Comparison of ENCODE assay signal across 20 cellular contexts in genomic region chr7:24975647-24976260, GRCh38. TPM values are rescaled to one million over a fixed set of nuclear protein-coding genes. Genes with fewer than 3 reads are reported as not detected.
A peak's percentile ranks its signal among the peaks of the same experiment; 100 is the strongest.
DNase-seq lines count a peak whose midpoint lies in the region; ATAC-seq, FAIRE-seq and TF ChIP-seq lines count a peak whose summit lies in the region.
"Had no signal": no experiment of that assay in that cellular context is flagged by ENCODE, and none has a peak within 500 bp of the region (broad histone marks: within the 10 kb centered on the region; RNA-seq: fewer than 3 reads in every experiment).

No MANE protein-coding gene starts in this region.

- H3K27me3 ChIP-seq in DND-41 (ENCODE audit: insufficient read depth, low read length, poor library complexity) (no peaks in the 10 kb centered on the region), KMS-11 (ENCODE audit: insufficient read depth, low read depth) (no peaks in the 10 kb centered on the region), astrocyte (ENCODE audit: insufficient read depth, low read length) (no peaks in the 10 kb centered on the region), mesendoderm (ENCODE audit: insufficient read depth, low read length, poor library complexity) (peaks cover under 1% of the 10 kb centered on the region), dorsolateral prefrontal cortex (no peaks in the 10 kb centered on the region), esophagus squamous epithelium (no peaks in the 10 kb centered on the region)
- H3K27me3 ChIP-seq: BE2C had no signal

- H3K4me3 ChIP-seq in DND-41 (ENCODE audit: low read depth in 1 of 2, low read length in 2 of 2) (no peak overlapping the region), KMS-11 (IDR thresholded peaks at IDR 0.05; ENCODE audit: insufficient read depth, low read depth, low read length) (no peak overlapping the region), astrocyte (ENCODE audit: insufficient read depth, low read depth, low read length) (no peak overlapping the region), mesendoderm (ENCODE audit: low read length) (no peak overlapping the region), dorsolateral prefrontal cortex (peak overlapping the region in 5 of 59 donors; percentile 9 to 27 (median 11)), esophagus squamous epithelium (no peak overlapping the region)

- FAIRE-seq in astrocyte (lab: Jason Lieb, UNC) = peak; percentile 9

- intact Hi-C loops in dorsolateral prefrontal cortex (cut with DNase I) = loop anchor here (5.0 kb wide), 2 partner anchors 48 to 218 kb away; partner anchors contain the start of gene GSDME (in 1 of the 2)
- intact Hi-C loops in esophagus squamous epithelium (cut with DNase I) = loop anchor here (5.0 kb wide), 1 partner anchor 148 kb away; no protein-coding TSS in a partner anchor

- H3K4me2 ChIP-seq in DND-41 (ENCODE audit: insufficient read depth, low read length) = 0 out of 2 replicates have a peak overlapping the region, but pooled peaks have one; percentile 17
- H3K4me2 ChIP-seq in KMS-11 = peak overlapping the region; percentile 38
- H3K4me2 ChIP-seq in astrocyte (ENCODE audit: low read length) = peak overlapping the region; percentile 55
- H3K4me2 ChIP-seq in mesendoderm (ENCODE audit: low read length) = no peak overlapping the region

- H3K18ac ChIP-seq in mesendoderm (ENCODE audit: low read length) = no peak overlapping the region

- peaks cover 8% of the 10 kb centered on the region for H3K79me1 ChIP-seq in mesendoderm (ENCODE audit: low read length)

- H3K27ac Mint-ChIP-seq in astrocyte (ENCODE audit: unreplicated experiment) = peak overlapping the region; percentile 59
- H3K27ac Mint-ChIP-seq in activated T-cell treated with anti-CD3 and anti-CD28 coated beads, Interleukin-2, amount 50 U/mL, for 72 hours = no peak overlapping the region
- H3K27ac Mint-ChIP-seq: activated CD8-positive, alpha-beta memory T cell treated with anti-CD3 and anti-CD28 coated beads, Interleukin-2, amount 10 ng/mL, durations not matched to agents 7 days and 5 days; effector memory CD8-positive, alpha-beta T cell; mesothelial cell of epicardium had no signal

- ATAC-seq in DND-41 (ENCODE audit: insufficient read depth, low read depth) (no peak), GM21390 (IDR thresholded peaks at IDR 0.05; ENCODE audit: unreplicated experiment) (no peak)
- no peak for ATAC-seq in activated T-cell treated with anti-CD3 and anti-CD28 coated beads, Interleukin-2, amount 50 U/mL, for 72 hours (replicated peaks in 1 of 2)
- ATAC-seq: activated CD8-positive, alpha-beta memory T cell treated with anti-CD3 and anti-CD28 coated beads, Interleukin-2, amount 10 ng/mL, durations not matched to agents 7 days and 5 days; effector memory CD8-positive, alpha-beta T cell had no signal

- H3K9me3 ChIP-seq in DND-41 (ENCODE audit: insufficient read depth, low read length, severe bottlenecking) (no peaks in the 10 kb centered on the region), astrocyte (ENCODE audit: insufficient read depth, low read depth, low read length) (no peaks in the 10 kb centered on the region), esophagus squamous epithelium (no peaks in the 10 kb centered on the region)
- H3K9me3 ChIP-seq: BE2C had no signal

- TF ChIP-seq POLR2A in esophagus squamous epithelium (IDR thresholded peaks at IDR 0.05) = no peak

- TF ChIP-seq CTCF in DND-41 (IDR thresholded peaks at IDR 0.05; ENCODE audit: borderline replicate concordance, extremely low read depth, low read length, poor library complexity, severe bottlenecking) = no peak
- no peak for TF ChIP-seq CTCF in KMS-11 (conservative IDR thresholded peaks at IDR 0.05; ENCODE audit: low read depth, low read length)
- TF ChIP-seq CTCF in astrocyte (IDR thresholded peaks at IDR 0.05; ENCODE audit: insufficient read depth, low read depth, low read length) = no peak
- TF ChIP-seq CTCF in dorsolateral prefrontal cortex (IDR thresholded peaks at IDR 0.05 in 54 of 56, conservative IDR thresholded peaks at IDR 0.05 in 2 of 56; ENCODE audit: low read depth in 1 of 56, partially characterized antibody in 56 of 56) = no peak
- TF ChIP-seq CTCF in esophagus squamous epithelium (IDR thresholded peaks at IDR 0.05) = no peak

- no peak for DNase-seq in DND-41
- no peak for DNase-seq in astrocyte (ENCODE audit: low read depth)
- no peak for DNase-seq in mesendoderm
- DNase-seq in activated T-cell treated with anti-CD3 and anti-CD28 coated beads, Interleukin-2, amount 50 U/mL, for 72 hours = no peak
- DNase-seq in dorsolateral prefrontal cortex = no peak
- no peak for DNase-seq in esophagus squamous epithelium (lab: John Stamatoyannopoulos, UW)
- DNase-seq: activated CD8-positive, alpha-beta memory T cell treated with anti-CD3 and anti-CD28 coated beads, Interleukin-2, amount 10 ng/mL, durations not matched to agents 7 days and 5 days; activated gamma-delta T cell; amygdala; BE2C; effector memory CD8-positive, alpha-beta T cell; kidney glomerular epithelial cell; NCI-H1048; NCI-H2081 treated with DMSO at 0.1 percent for 48 hours; NCI-H524 treated with DMSO at 0.1 percent for 48 hours; SIG-M5; stimulated activated CD4-positive, alpha-beta T cell treated with anti-CD3 and anti-CD28 coated beads, Interleukin-12 subunit alpha, Interleukin-12 subunit beta, amount 100 ng/mL, for 4 hours had no signal

- no peak overlapping the region for H2AFZ ChIP-seq in DND-41 (ENCODE audit: low read depth, low read length)
- H2AFZ ChIP-seq in KMS-11 (ENCODE audit: low read depth) = no peak overlapping the region
- H2AFZ ChIP-seq in astrocyte (ENCODE audit: low read depth, low read length) = no peak overlapping the region

- H3K9me3 Mint-ChIP-seq in astrocyte (ENCODE audit: unreplicated experiment) = no peaks in the 10 kb centered on the region
- no peaks in the 10 kb centered on the region for H3K9me3 Mint-ChIP-seq in activated T-cell treated with anti-CD3 and anti-CD28 coated beads, Interleukin-2, amount 50 U/mL, for 72 hours
- H3K9me3 Mint-ChIP-seq: effector memory CD8-positive, alpha-beta T cell; mesothelial cell of epicardium had no signal

- H4K5ac ChIP-seq in mesendoderm (ENCODE audit: low read length) = no peak overlapping the region

- no peak overlapping the region for H2BK15ac ChIP-seq in mesendoderm (replicated peaks; ENCODE audit: low read depth)

- no peaks in the 10 kb centered on the region for H3K27me3 Mint-ChIP-seq in astrocyte (ENCODE audit: low read depth, unreplicated experiment)
- no peaks in the 10 kb centered on the region for H3K27me3 Mint-ChIP-seq in activated T-cell treated with anti-CD3 and anti-CD28 coated beads, Interleukin-2, amount 50 U/mL, for 72 hours (ENCODE audit: low read depth)
- H3K27me3 Mint-ChIP-seq: activated CD8-positive, alpha-beta memory T cell treated with anti-CD3 and anti-CD28 coated beads, Interleukin-2, amount 10 ng/mL, durations not matched to agents 7 days and 5 days; effector memory CD8-positive, alpha-beta T cell had no signal

- H3K4me1 ChIP-seq in DND-41 (ENCODE audit: insufficient read depth, low read length) (peaks cover 78% of the 10 kb centered on the region), KMS-11 (ENCODE audit: low read depth, poor library complexity, severe bottlenecking) (peaks cover 41% of the 10 kb centered on the region), astrocyte (ENCODE audit: insufficient read depth, low read length) (peaks cover 44% of the 10 kb centered on the region), mesendoderm (ENCODE audit: control insufficient read depth, low read depth, low read length) (peaks cover 20% of the 10 kb centered on the region), esophagus squamous epithelium (peaks cover 8 to 60% (median 24%) of the 10 kb centered on the region in 3 donors)

- H3K4ac ChIP-seq in mesendoderm (ENCODE audit: low read depth, low read length) = no peak overlapping the region

- H3K56ac ChIP-seq in mesendoderm (ENCODE audit: low read length) = peak overlapping the region; percentile 6

- no peak overlapping the region for H3K9ac ChIP-seq in DND-41 (ENCODE audit: low read depth, low read length)
- no peak overlapping the region for H3K9ac ChIP-seq in KMS-11
- peak overlapping the region; percentile 32 for H3K9ac ChIP-seq in astrocyte (ENCODE audit: low read length)
- no peak overlapping the region for H3K9ac ChIP-seq in mesendoderm (ENCODE audit: low read length)

- H3K27ac ChIP-seq in DND-41 (ENCODE audit: low read length) = no peak overlapping the region
- H3K27ac ChIP-seq in KMS-11 = no peak overlapping the region
- peak overlapping the region; percentile 56 for H3K27ac ChIP-seq in astrocyte (ENCODE audit: low read depth, low read length)
- no peak overlapping the region for H3K27ac ChIP-seq in mesendoderm (ENCODE audit: low read depth, low read length)
- no peak overlapping the region for H3K27ac ChIP-seq in dorsolateral prefrontal cortex
- H3K27ac ChIP-seq in esophagus squamous epithelium = no peak overlapping the region

- H3K36me3 Mint-ChIP-seq in astrocyte (ENCODE audit: low read depth, unreplicated experiment) = peaks cover 3% of the 10 kb centered on the region
- H3K36me3 Mint-ChIP-seq in activated T-cell treated with anti-CD3 and anti-CD28 coated beads, Interleukin-2, amount 50 U/mL, for 72 hours (ENCODE audit: insufficient read depth in 2 of 2) = no peaks in the 10 kb centered on the region
- H3K36me3 Mint-ChIP-seq: mesothelial cell of epicardium had no signal

- WGBS in mesendoderm (ENCODE audit: extremely low coverage, insufficient coverage, low lambda C conversion rate) = no CpG with 5 or more reads among the region's 4 CpGs
- 71 to 81% methylated on average over 4 of the region's 4 CpGs for WGBS in esophagus squamous epithelium, 2 donors

- H3K23ac ChIP-seq in mesendoderm (ENCODE audit: low read length) = no peak overlapping the region

- no peak overlapping the region for H4K8ac ChIP-seq in mesendoderm (ENCODE audit: low read depth, low read length)

- H2BK120ac ChIP-seq in mesendoderm (ENCODE audit: low read depth, low read length) = no peak overlapping the region

- H3K36me3 ChIP-seq in DND-41 (ENCODE audit: insufficient read depth, low read length) (no peaks in the 10 kb centered on the region; the same call in 1 of the 2 replicates), KMS-11 (ENCODE audit: insufficient read depth) (no peaks in the 10 kb centered on the region), astrocyte (ENCODE audit: insufficient read depth, low read length) (no peaks in the 10 kb centered on the region), mesendoderm (ENCODE audit: control insufficient read depth, insufficient read depth, low read length) (no peaks in the 10 kb centered on the region), esophagus squamous epithelium (no peaks in the 10 kb centered on the region)
- H3K36me3 ChIP-seq: BE2C had no signal

- peaks cover 54% of the 10 kb centered on the region for H4K20me1 ChIP-seq in DND-41 (ENCODE audit: insufficient read depth, low read length)
- H4K20me1 ChIP-seq in KMS-11 (ENCODE audit: insufficient read depth) = peaks cover 7% of the 10 kb centered on the region
- peaks cover 10% of the 10 kb centered on the region for H4K20me1 ChIP-seq in astrocyte (ENCODE audit: insufficient read depth, low read length)

- peaks cover 84% of the 10 kb centered on the region for H3K79me2 ChIP-seq in DND-41 (ENCODE audit: insufficient read depth, low read length)
- peaks cover 78% of the 10 kb centered on the region for H3K79me2 ChIP-seq in KMS-11 (ENCODE audit: insufficient read depth, low read depth)
- H3K79me2 ChIP-seq in astrocyte (ENCODE audit: insufficient read depth, low read length) = peaks cover 87% of the 10 kb centered on the region
- peaks cover 1% of the 10 kb centered on the region for H3K79me2 ChIP-seq in mesendoderm (ENCODE audit: control insufficient read depth, insufficient read depth, low read length)

- H3K4me3 Mint-ChIP-seq in astrocyte (ENCODE audit: unreplicated experiment) = peak overlapping the region; percentile 50
- H3K4me3 Mint-ChIP-seq in activated T-cell treated with anti-CD3 and anti-CD28 coated beads, Interleukin-2, amount 50 U/mL, for 72 hours = no peak overlapping the region
- H3K4me3 Mint-ChIP-seq: activated CD8-positive, alpha-beta memory T cell treated with anti-CD3 and anti-CD28 coated beads, Interleukin-2, amount 10 ng/mL, durations not matched to agents 7 days and 5 days; mesothelial cell of epicardium had no signal

- H3K4me1 Mint-ChIP-seq in astrocyte (ENCODE audit: low read depth, unreplicated experiment) = peaks cover 55% of the 10 kb centered on the region
- H3K4me1 Mint-ChIP-seq in activated T-cell treated with anti-CD3 and anti-CD28 coated beads, Interleukin-2, amount 50 U/mL, for 72 hours (ENCODE audit: low read depth) = peaks cover 69% of the 10 kb centered on the region

- H2AK5ac ChIP-seq in mesendoderm (ENCODE audit: low read length) = no peak overlapping the region

- no peak overlapping the region for H2BK5ac ChIP-seq in mesendoderm (ENCODE audit: low read length)

RNA-seq across cellular contexts. Expression of gene OSBPL3, which starts 4.2 kb away (rescaled TPM):
- 51.6 and 62.9 TPM in 2 replicates for total RNA-seq in astrocyte
- 4.9 TPM for polyA plus RNA-seq in mesendoderm (2013, experiment 1 of 2)
- 5.7 TPM for polyA plus RNA-seq in mesendoderm (2013, experiment 2 of 2)
- 10 to 100 TPM; 52.9 to 53.0 TPM for total RNA-seq in activated T-cell treated with anti-CD3 and anti-CD28 coated beads, Interleukin-2, amount 50 U/mL, for 72 hours
- 10 to 100 TPM; 13.5 to 49.3 (median 28.3) TPM for total RNA-seq in dorsolateral prefrontal cortex
- total RNA-seq in esophagus squamous epithelium = 10 to 100 TPM in 3 of 4 donors, 1 to 10 TPM in 1; 8.9 to 22.6 (median 13.7) TPM
